In the genomic region with DNA sequence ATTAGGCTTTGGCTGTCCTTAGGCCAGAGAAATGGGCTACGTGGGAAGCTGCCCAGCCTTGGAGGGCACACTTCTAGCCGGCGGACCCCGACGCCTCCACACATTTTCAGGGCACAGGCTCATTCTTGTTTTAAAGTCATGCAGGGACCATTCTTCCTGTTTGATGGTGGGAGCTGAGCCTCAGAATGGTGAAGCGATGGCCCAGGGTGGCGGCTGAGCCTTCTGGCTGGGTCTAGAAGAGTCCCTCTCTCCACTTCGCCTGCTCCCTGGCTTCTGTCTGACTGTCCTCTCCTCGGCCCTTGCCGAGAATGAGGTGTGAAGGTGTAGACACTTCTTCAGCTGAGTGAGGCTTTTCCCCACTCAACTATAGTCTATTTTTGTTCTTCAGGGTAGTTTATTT, we compare ENCODE assay signal across 21 cellular contexts.
DNase-seq lines count a peak whose midpoint lies in the region; ATAC-seq, FAIRE-seq and TF ChIP-seq lines count a peak whose summit lies in the region.
"Had no signal": no experiment of that assay in that cellular context is flagged by ENCODE, and none has a peak within 500 bp of the region (broad histone marks: within the 10 kb centered on the region; RNA-seq: fewer than 3 reads in every experiment).

No MANE protein-coding gene starts in this region.

- H3K27me3 ChIP-seq in H7 (ENCODE audit: control insufficient read depth, insufficient read depth, low read length) (no peaks in the 10 kb centered on the region), GM12878 (replicated peaks in 1 of 2; ENCODE audit: control insufficient read depth in 2 of 2, insufficient read depth in 2 of 2, low read length in 1 of 2) (no peaks in the 10 kb centered on the region; a peak in 1 of 4 replicates), neural progenitor cell (no peaks in the 10 kb centered on the region)
- H3K27me3 ChIP-seq: BE2C had no signal

- H3K27ac Mint-ChIP-seq in IgD-negative memory B cell (peak overlapping the region in 2 of 3 donors; percentile 69 to 76), neural progenitor cell (peak overlapping the region; percentile 23)
- no peak overlapping the region for H3K27ac Mint-ChIP-seq in activated naive CD8-positive, alpha-beta T cell treated with anti-CD3 and anti-CD28 coated beads for 36 hours

- BruUV-seq in GM12878 (replicated peaks; lab: Mats Ljungman, UMichigan): no TSS peak

- RAD21 ChIA-PET in GM12878 (lab: Charles Lee; ENCODE audit: unreplicated experiment): no interaction called here

- ATAC-seq in GM12878: no peak
- no peak for ATAC-seq in HG02973 (IDR thresholded peaks at IDR 0.05; ENCODE audit: unreplicated experiment)
- no peak for ATAC-seq in GM21576 (IDR thresholded peaks at IDR 0.05; ENCODE audit: unreplicated experiment)
- ATAC-seq: A549, HepG2 had no signal

- WGBS in GM12878 (ENCODE audit: insufficient coverage, insufficient replicate concordance, low lambda C conversion rate, missing lambda C conversion rate): 64% methylated on average over 10 of the region's 10 CpGs

- CTCF ChIA-PET in GM12878 (lab: Yijun Ruan, JAX): no interaction called here

- H3K4me1 ChIP-seq in GM12878 (ENCODE audit: control insufficient read depth, insufficient read depth, low read length) (no peaks in the 10 kb centered on the region), neural progenitor cell (no peaks in the 10 kb centered on the region)
- H3K4me1 ChIP-seq: A549, BE2C, HAP-1 had no signal

- H3K27me3 Mint-ChIP-seq in IgD-negative memory B cell (no peaks in the 10 kb centered on the region), neural progenitor cell (ENCODE audit: insufficient read depth, low read depth) (peaks cover 5% of the 10 kb centered on the region)
- no peaks in the 10 kb centered on the region for H3K27me3 Mint-ChIP-seq in activated naive CD8-positive, alpha-beta T cell treated with anti-CD3 and anti-CD28 coated beads for 36 hours
- H3K27me3 Mint-ChIP-seq: CD4-positive, alpha-beta memory T cell had no signal

- H3K4me3 Mint-ChIP-seq in IgD-negative memory B cell (no peak overlapping the region), neural progenitor cell (no peak overlapping the region)
- H3K4me3 Mint-ChIP-seq in activated naive CD8-positive, alpha-beta T cell treated with anti-CD3 and anti-CD28 coated beads for 36 hours: no peak overlapping the region
- H3K4me3 Mint-ChIP-seq: CD4-positive, alpha-beta memory T cell had no signal

- H3K4me1 Mint-ChIP-seq in IgD-negative memory B cell (peaks cover 0 to 5% (median 0%) of the 10 kb centered on the region in 3 donors), neural progenitor cell (peaks cover 13% of the 10 kb centered on the region)
- no peaks in the 10 kb centered on the region for H3K4me1 Mint-ChIP-seq in activated naive CD8-positive, alpha-beta T cell treated with anti-CD3 and anti-CD28 coated beads for 36 hours
- H3K4me1 Mint-ChIP-seq: CD4-positive, alpha-beta memory T cell had no signal

- no peak for TF ChIP-seq RAD21 in GM12878 (IDR thresholded peaks at IDR 0.05; ENCODE audit: insufficient read depth, low read depth, low read length)

- H3F3A ChIP-seq in neural progenitor cell (ENCODE audit: low read depth): no peaks in the 10 kb centered on the region

- H3K27ac ChIP-seq in GM12878 (ENCODE audit: control insufficient read depth, insufficient read depth): no peak overlapping the region
- no peak overlapping the region for H3K27ac ChIP-seq in neural progenitor cell
- H3K27ac ChIP-seq: A549, C4-2B had no signal

- H3K79me2 ChIP-seq in GM12878 (ENCODE audit: control insufficient read depth, insufficient read depth, low read length) (no peaks in the 10 kb centered on the region), neural progenitor cell (ENCODE audit: low read depth) (no peaks in the 10 kb centered on the region)

- FAIRE-seq in GM12878 (lab: Jason Lieb, UNC): no peak
- no peak for FAIRE-seq in GM12892 (lab: Jason Lieb, UNC)
- FAIRE-seq: A549, D721Med, GM18507, HepG2 had no signal

- no peaks in the 10 kb centered on the region for H4K20me1 ChIP-seq in GM12878 (ENCODE audit: control insufficient read depth, insufficient read depth)
- no peaks in the 10 kb centered on the region for H4K20me1 ChIP-seq in neural progenitor cell (ENCODE audit: low read depth)

- intact Hi-C loops in GM12878 (cut with micrococcal nuclease; ENCODE audit: unreplicated experiment): no loop called here

- H3K9me3 ChIP-seq in GM12878 (replicated peaks; ENCODE audit: control insufficient read depth, insufficient read depth, low read length) (no peaks in the 10 kb centered on the region), neural progenitor cell (ENCODE audit: low read depth) (no peaks in the 10 kb centered on the region)
- H3K9me3 ChIP-seq: A549, BE2C, HAP-1 had no signal

- H3K9ac ChIP-seq in GM12878 (ENCODE audit: control insufficient read depth, insufficient read depth, low read length) (no peak overlapping the region), neural progenitor cell (no peak overlapping the region)

- H3K4me3 ChIP-seq in H7 (ENCODE audit: insufficient read depth, low read depth, low read length): no peak overlapping the region
- H3K4me3 ChIP-seq in GM12878: no peak overlapping the region
- H3K4me3 ChIP-seq in neural progenitor cell: no peak overlapping the region
- H3K4me3 ChIP-seq: A549, HAP-1 had no signal

- SMC1A ChIA-PET in GM12878 (lab: Charles Lee; ENCODE audit: uncharacterized antibody, unreplicated experiment): interaction anchor here (1.3 kb wide), 1 partner anchor 10 kb away, joined by 3 read pairs; no protein-coding TSS in a partner anchor

- in situ Hi-C loops in GM12878 (cut with MboI): no loop called here

- H3K36me3 ChIP-seq in H7 (replicated peaks; ENCODE audit: control insufficient read depth, insufficient read depth, low read length) (no peaks in the 10 kb centered on the region; the same call in none of the 2 replicates), GM12878 (ENCODE audit: control insufficient read depth in 2 of 2, insufficient read depth in 2 of 2, low read length in 1 of 2) (no peaks in the 10 kb centered on the region; a peak in 1 of 4 replicates), neural progenitor cell (no peaks in the 10 kb centered on the region)
- H3K36me3 ChIP-seq: HAP-1 had no signal

- DNase-seq in H7 (peak; percentile 32), GM12878 (ENCODE audit: low read depth, low spot score) (no peak), neural progenitor cell (ENCODE audit: low spot score) (no peak), GM12892 (ENCODE audit: insufficient read length) (no peak)
- DNase-seq in activated naive CD8-positive, alpha-beta T cell treated with anti-CD3 and anti-CD28 coated beads for 36 hours: no peak
- DNase-seq: BE2C; CD4-positive, alpha-beta memory T cell; COR-L47; DMS153; DND-41; GDM1; GOT3 had no signal

- POLR2A ChIA-PET in GM12878 (lab: Charles Lee): no interaction called here

- H3K36me3 Mint-ChIP-seq in IgD-negative memory B cell (no peaks in the 10 kb centered on the region), neural progenitor cell (peaks cover 3% of the 10 kb centered on the region)
- H3K36me3 Mint-ChIP-seq in activated naive CD8-positive, alpha-beta T cell treated with anti-CD3 and anti-CD28 coated beads for 36 hours: no peaks in the 10 kb centered on the region
- H3K36me3 Mint-ChIP-seq: CD4-positive, alpha-beta memory T cell had no signal

- TF ChIP-seq POLR2A in GM12878 (IDR thresholded peaks at IDR 0.05; ENCODE audit: low read depth, low read length) (no peak), GM12892 (IDR thresholded peaks at IDR 0.05; ENCODE audit: low read depth, low read length) (no peak)

- no peak for TF ChIP-seq EP300 in GM12878 (IDR thresholded peaks at IDR 0.05; ENCODE audit: borderline replicate concordance in 1 of 2, control insufficient read depth in 1 of 2, low read depth in 2 of 2, low read length in 2 of 2)

- no peaks in the 10 kb centered on the region for H3K9me3 Mint-ChIP-seq in IgD-negative memory B cell
- no peaks in the 10 kb centered on the region for H3K9me3 Mint-ChIP-seq in neural progenitor cell
- H3K9me3 Mint-ChIP-seq in activated naive CD8-positive, alpha-beta T cell treated with anti-CD3 and anti-CD28 coated beads for 36 hours: no peaks in the 10 kb centered on the region

- no peak for TF ChIP-seq CTCF in GM12878 (IDR thresholded peaks at IDR 0.05 in 2 of 3, conservative IDR thresholded peaks at IDR 0.05 in 1 of 3; ENCODE audit: control insufficient read depth in 2 of 3, extremely low read depth in 1 of 3, insufficient read depth in 1 of 3, low read depth in 3 of 3, low read length in 3 of 3)
- TF ChIP-seq CTCF in neural progenitor cell (IDR thresholded peaks at IDR 0.05): no peak

- H3K4me2 ChIP-seq in GM12878 (ENCODE audit: control insufficient read depth, insufficient read depth) (no peak overlapping the region), neural progenitor cell (no peak overlapping the region)
- H3K4me2 ChIP-seq: A549 had no signal

- H2AFZ ChIP-seq in GM12878 (ENCODE audit: control insufficient read depth, low read depth, low read length) (no peak overlapping the region), neural progenitor cell (replicated peaks) (no peak overlapping the region)

TF ChIP-seq in GM12878, 131 proteins besides CTCF, POLR2A, EP300 and RAD21:
- peak; percentile 28; the same call in 1 of the 2 replicates for TF ChIP-seq NFXL1 (IDR thresholded peaks at IDR 0.05; ENCODE audit: borderline replicate concordance)
- no peak for TF ChIP-seq NR2C2 (IDR thresholded peaks at IDR 0.05; ENCODE audit: borderline replicate concordance, control insufficient read depth, insufficient read length, low read depth)
- peak in 1 of 2 experiments; percentile 37; a peak in 1 of 4 replicates for TF ChIP-seq ETV6 (conservative IDR thresholded peaks at IDR 0.05 in 1 of 2, IDR thresholded peaks at IDR 0.05 in 1 of 2; ENCODE audit: borderline replicate concordance in 1 of 2, low read depth in 1 of 2)
